Comparison of ENCODE assay signal across 8 cellular contexts in the genomic region with DNA sequence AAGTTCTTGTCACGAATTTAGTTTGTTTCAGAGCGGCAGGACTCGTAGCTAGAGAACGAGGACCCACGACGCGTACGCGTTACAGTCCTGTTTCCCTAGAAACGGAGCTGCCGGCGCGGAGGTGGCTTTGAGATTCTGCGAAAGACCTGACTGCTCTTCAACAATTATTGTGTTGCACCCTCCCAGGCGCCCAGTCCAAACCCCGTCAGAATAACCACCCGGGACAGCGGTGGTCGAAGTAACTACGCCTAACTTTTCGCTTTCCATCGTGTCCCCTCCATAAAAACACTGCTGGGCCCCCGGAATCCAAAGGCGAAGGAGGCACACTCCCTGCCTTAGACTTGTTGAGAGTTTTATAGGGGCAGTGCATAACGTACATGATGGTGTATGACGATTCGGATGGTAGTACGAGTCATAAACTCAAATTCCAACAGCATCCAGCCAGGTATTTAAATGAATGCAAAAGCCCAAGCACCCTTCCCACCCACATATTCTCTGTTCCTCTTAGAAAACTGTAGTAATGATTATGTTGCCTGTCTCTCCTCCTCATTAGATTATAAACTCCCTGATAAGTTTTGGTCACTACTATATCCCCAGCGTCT. TPM values are rescaled to one million over a fixed set of nuclear protein-coding genes. Genes with fewer than 3 reads are reported as not detected.
DNase-seq lines count a peak whose midpoint lies in the region; ATAC-seq and TF ChIP-seq lines count a peak whose summit lies in the region.

No MANE protein-coding gene starts in this region.

- no peaks in the 10 kb centered on the region for H3K27me3 ChIP-seq in foreskin keratinocyte
- no peaks in the 10 kb centered on the region for H3K27me3 ChIP-seq in psoas muscle (ENCODE audit: insufficient read depth in 3 of 3, low read length in 2 of 3)

- H3K27me3 Mint-ChIP-seq in T-helper 17 cell: peaks cover 7% of the 10 kb centered on the region

- no peaks in the 10 kb centered on the region for H3K36me3 ChIP-seq in psoas muscle (ENCODE audit: insufficient read depth in 1 of 2, low read depth in 1 of 2)

- 4 to 6% (median 5%) methylated on average over 29 of the region's 29 CpGs for WGBS in psoas muscle, 3 donors

- peaks cover 22% of the 10 kb centered on the region for H3K4me1 Mint-ChIP-seq in T-helper 17 cell

- H3K27ac ChIP-seq in foreskin keratinocyte: no peak overlapping the region
- peak overlapping the region; percentile 94 for H3K27ac ChIP-seq in psoas muscle

- no peaks in the 10 kb centered on the region for H3K36me3 Mint-ChIP-seq in T-helper 17 cell (ENCODE audit: low read depth)

- H3K4me1 ChIP-seq in foreskin keratinocyte (peaks cover 5% of the 10 kb centered on the region), psoas muscle (peaks cover 23% of the 10 kb centered on the region)

- DNase-seq in Right ventricle myocardium inferior (ENCODE audit: missing footprints) (no peak), cardiac septum (ENCODE audit: low spot score) (no peak), T-helper 17 cell (no peak), foreskin keratinocyte (no peak), psoas muscle (no peak), NCI-H345 (lab: John Stamatoyannopoulos, UW) (no peak), anterior cingulate cortex (lab: John Stamatoyannopoulos, UW) (no peak)

- H3K4me3 ChIP-seq in psoas muscle: peak overlapping the region; percentile 75

- H3K9me3 ChIP-seq in T-helper 17 cell (ENCODE audit: control insufficient read depth, low read length, poor library complexity, severe bottlenecking) (no peaks in the 10 kb centered on the region), psoas muscle (no peaks in the 10 kb centered on the region)

- ATAC-seq in Right ventricle myocardium inferior (peak; percentile 35), HG03064 (IDR thresholded peaks at IDR 0.05; ENCODE audit: low read depth, unreplicated experiment) (peak; percentile 7), T-helper 17 cell (peak; percentile 5), foreskin keratinocyte (peak; percentile 29), psoas muscle (peak; percentile 12 to 26 (median 18))

- TF ChIP-seq CTCF in foreskin keratinocyte (conservative IDR thresholded peaks at IDR 0.05) (no peak), psoas muscle (IDR thresholded peaks at IDR 0.05) (no peak)

- H3K4me3 Mint-ChIP-seq in T-helper 17 cell: peak overlapping the region; percentile 98

- H3K27ac Mint-ChIP-seq in T-helper 17 cell: peak overlapping the region; percentile 99

- intact Hi-C loops in Right ventricle myocardium inferior (cut with DNase I): loop anchor here (2.0 to 5.0 kb wide), 3 partner anchors 161 to 543 kb away; a partner anchor contains a TSS
- intact Hi-C loops in cardiac septum (cut with DNase I): loop anchor here (5.0 kb wide), 1 partner anchor 541 kb away; a partner anchor contains a TSS
- intact Hi-C loops in psoas muscle (cut with DNase I): loop anchor here in 1 of 2 donors (5.0 kb wide), 3 partner anchors 139 to 541 kb away; a partner anchor contains a TSS

RNA-seq across cellular contexts. Expression of a gene that starts 0.7 kb away (rescaled TPM):
- 27.0 TPM for total RNA-seq in Right ventricle myocardium inferior
- 28.9 TPM for total RNA-seq in cardiac septum
- 10 to 100 TPM; 11.2 to 12.2 TPM for total RNA-seq in T-helper 17 cell
- 18.8 and 19.5 TPM in 2 replicates for total RNA-seq in foreskin keratinocyte
- 4.2 and 4.7 TPM in 2 replicates for polyA plus RNA-seq in foreskin keratinocyte
- total RNA-seq in psoas muscle: 10 to 100 TPM; 15.5 to 21.1 (median 18.0) TPM
- polyA plus RNA-seq in psoas muscle: 10 to 100 TPM in 2 of 3 donors, 1 to 10 TPM in 1; 6.8 to 15.5 (median 11.4) TPM
